In genomic region chr20:59161626-59162170, GRCh38 we compare ENCODE assay signal across 18 cellular contexts. TPM values are rescaled to one million over a fixed set of nuclear protein-coding genes. Genes with fewer than 3 reads are reported as not detected.
A peak's percentile ranks its signal among the peaks of the same experiment; 100 is the strongest.
DNase-seq lines count a peak whose midpoint lies in the region; ATAC-seq, FAIRE-seq and TF ChIP-seq lines count a peak whose summit lies in the region.
"Had no signal": no experiment of that assay in that cellular context is flagged by ENCODE, and none has a peak within 500 bp of the region (broad histone marks: within the 10 kb centered on the region; RNA-seq: fewer than 3 reads in every experiment).

No MANE protein-coding gene starts in this region.

- H3K4me3 ChIP-seq in CD4-positive, CD25-positive, alpha-beta regulatory T cell (ENCODE audit: low read depth, low read length) = peak overlapping the region; percentile 87
- H3K4me3 ChIP-seq in colonic mucosa = no peak overlapping the region
- H3K4me3 ChIP-seq in MG63 = no peak overlapping the region
- no peak overlapping the region for H3K4me3 ChIP-seq in uterus
- H3K4me3 ChIP-seq: esophagus muscularis mucosa, SK-N-MC, tibial artery had no signal

- peak overlapping the region; percentile 85 to 99 (median 92) for H3K4me3 Mint-ChIP-seq in CD4-positive, CD25-positive, alpha-beta regulatory T cell
- peak overlapping the region; percentile 51 for H3K4me3 Mint-ChIP-seq in T-helper 2 cell treated with Interferon-gamma antibody and Interleukin-4, amounts not matched to agents 5 μg/mL and 100 μg/mL, for 36 hours

- no peaks in the 10 kb centered on the region for H3K36me3 ChIP-seq in CD4-positive, CD25-positive, alpha-beta regulatory T cell (ENCODE audit: control insufficient read depth, insufficient read depth, low read length)
- no peaks in the 10 kb centered on the region for H3K36me3 ChIP-seq in colonic mucosa
- no peaks in the 10 kb centered on the region for H3K36me3 ChIP-seq in MG63
- H3K36me3 ChIP-seq in uterus = no peaks in the 10 kb centered on the region
- H3K36me3 ChIP-seq: esophagus muscularis mucosa, tibial artery had no signal

- no peaks in the 10 kb centered on the region for H3K27me3 Mint-ChIP-seq in CD4-positive, CD25-positive, alpha-beta regulatory T cell
- H3K27me3 Mint-ChIP-seq in T-helper 2 cell treated with Interferon-gamma antibody and Interleukin-4, amounts not matched to agents 5 μg/mL and 100 μg/mL, for 36 hours (ENCODE audit: low read depth) = no peaks in the 10 kb centered on the region

- FAIRE-seq in GM12892 (lab: Jason Lieb, UNC) = peak; percentile 77
- FAIRE-seq: bronchial epithelial cell, small intestine had no signal

- ATAC-seq in CD4-positive, CD25-positive, alpha-beta regulatory T cell (ENCODE audit: low read depth in 2 of 2) = peak; percentile 7 to 17
- no peak for ATAC-seq in GM21786 (IDR thresholded peaks at IDR 0.05; ENCODE audit: unreplicated experiment)

- no peaks in the 10 kb centered on the region for H3K27me3 ChIP-seq in CD4-positive, CD25-positive, alpha-beta regulatory T cell (ENCODE audit: control insufficient read depth, insufficient read depth, low read length)
- H3K27me3 ChIP-seq in colonic mucosa (no peaks in the 10 kb centered on the region), MG63 (peaks cover 10% of the 10 kb centered on the region), uterus (no peaks in the 10 kb centered on the region)

- H3K9ac ChIP-seq in colonic mucosa (ENCODE audit: low read depth in 2 of 2, low read length in 2 of 2) = no peak overlapping the region

- peak overlapping the region; percentile 95 to 100 (median 100) for H3K27ac Mint-ChIP-seq in CD4-positive, CD25-positive, alpha-beta regulatory T cell
- H3K27ac Mint-ChIP-seq in T-helper 2 cell treated with Interferon-gamma antibody and Interleukin-4, amounts not matched to agents 5 μg/mL and 100 μg/mL, for 36 hours = peak overlapping the region; percentile 88

- peak overlapping the region; percentile 99 for H3K27ac ChIP-seq in CD4-positive, CD25-positive, alpha-beta regulatory T cell (ENCODE audit: insufficient read depth, low read length, poor library complexity, severe bottlenecking)
- H3K27ac ChIP-seq in colonic mucosa (peak overlapping the region; percentile 11), uterus (no peak overlapping the region)
- H3K27ac ChIP-seq: esophagus muscularis mucosa, SK-N-MC, tibial artery had no signal

- H3K36me3 Mint-ChIP-seq in CD4-positive, CD25-positive, alpha-beta regulatory T cell = peaks cover 19% of the 10 kb centered on the region
- H3K36me3 Mint-ChIP-seq in T-helper 2 cell treated with Interferon-gamma antibody and Interleukin-4, amounts not matched to agents 5 μg/mL and 100 μg/mL, for 36 hours (ENCODE audit: low read depth) = peaks cover 18% of the 10 kb centered on the region

- intact Hi-C loops in colonic mucosa (cut with DNase I) (no loop called here), uterus (cut with DNase I; ENCODE audit: low total_unique reads) (no loop called here)

- TF ChIP-seq POLR2A in GM12892 (IDR thresholded peaks at IDR 0.05; ENCODE audit: low read depth, low read length) = no peak
- no peak for TF ChIP-seq POLR2A in uterus (IDR thresholded peaks at IDR 0.05)

- DNase-seq in CD4-positive, CD25-positive, alpha-beta regulatory T cell = peak in 2 of 3 donors; percentile 67 to 77
- DNase-seq in GM12892 (ENCODE audit: insufficient read length) (no peak), colonic mucosa (no peak), MG63 (no peak), uterus (no peak), NCI-H524 treated with DMSO at 0.1 percent for 48 hours (lab: John Stamatoyannopoulos, UW) (no peak)
- DNase-seq in T-helper 2 cell treated with Interferon-gamma antibody and Interleukin-4, amounts not matched to agents 5 μg/mL and 100 μg/mL, for 36 hours (ENCODE audit: low spot score) = no peak
- DNase-seq: GOT3; NCI-H1048; NCI-H2107; small intestine; stimulated activated CD4-positive, alpha-beta T cell treated with anti-CD3 and anti-CD28 coated beads, Interleukin-4, amount 100 ng/mL, for 4 hours; stimulated activated CD8-positive, alpha-beta memory T cell treated with anti-CD3 and anti-CD28 coated beads, Interleukin-4, amount 100 ng/mL, for 48 hours; tibial artery had no signal

- H3K9me3 ChIP-seq in CD4-positive, CD25-positive, alpha-beta regulatory T cell (ENCODE audit: control insufficient read depth in 2 of 2, low read length in 2 of 2) = no peaks in the 10 kb centered on the region
- H3K9me3 ChIP-seq in colonic mucosa (no peaks in the 10 kb centered on the region), MG63 (no peaks in the 10 kb centered on the region), uterus (no peaks in the 10 kb centered on the region)
- H3K9me3 ChIP-seq: esophagus muscularis mucosa, tibial artery had no signal

- H3K9me3 Mint-ChIP-seq in CD4-positive, CD25-positive, alpha-beta regulatory T cell = no peaks in the 10 kb centered on the region
- H3K9me3 Mint-ChIP-seq in T-helper 2 cell treated with Interferon-gamma antibody and Interleukin-4, amounts not matched to agents 5 μg/mL and 100 μg/mL, for 36 hours = peaks cover 3% of the 10 kb centered on the region

- H3K4me1 ChIP-seq in CD4-positive, CD25-positive, alpha-beta regulatory T cell (ENCODE audit: control insufficient read depth, insufficient read depth, low read length, poor library complexity, severe bottlenecking) = peaks cover 97% of the 10 kb centered on the region
- H3K4me1 ChIP-seq in colonic mucosa (no peaks in the 10 kb centered on the region), uterus (no peaks in the 10 kb centered on the region)
- H3K4me1 ChIP-seq: tibial artery had no signal

- peaks cover 37 to 93% (median 69%) of the 10 kb centered on the region in 4 donors for H3K4me1 Mint-ChIP-seq in CD4-positive, CD25-positive, alpha-beta regulatory T cell
- peaks cover 79% of the 10 kb centered on the region for H3K4me1 Mint-ChIP-seq in T-helper 2 cell treated with Interferon-gamma antibody and Interleukin-4, amounts not matched to agents 5 μg/mL and 100 μg/mL, for 36 hours (ENCODE audit: low read depth)

- TF ChIP-seq CTCF in colonic mucosa (IDR thresholded peaks at IDR 0.05) (no peak), uterus (IDR thresholded peaks at IDR 0.05) (no peak)

RNA-seq across cellular contexts. Expression of gene ZNF831, which starts 1.9 kb away (rescaled TPM):
- total RNA-seq in CD4-positive, CD25-positive, alpha-beta regulatory T cell = 90.3 TPM
- polyA plus RNA-seq in CD4-positive, CD25-positive, alpha-beta regulatory T cell = 10 to 100 TPM; 15.9 to 22.1 (median 17.6) TPM
- polyA plus RNA-seq in GM12892 (2012; ENCODE audit: missing spikeins) = 0.11 TPM
- total RNA-seq in colonic mucosa (under 1 TPM; 0.20 to 0.27 TPM), uterus (1 to 10 TPM in 1 of 4 donors, under 1 TPM in 3; 0.21 to 3.1 (median 0.43) TPM)
- total RNA-seq in MG63 (2014; rRNA removed; shearing (Covaris generic); ENCODE audit: low replicate concordance) = not detected in 2 replicates
- total RNA-seq: bronchial epithelial cell had no signal

Comparison
In these comparisons a context has a peak if more than half of its experiments do, and no peak if none do; other contexts are left out.
1. DNase-seq: peak in CD4-positive, CD25-positive, alpha-beta regulatory T cell (2 of 3); none in GM12892 (single experiment), T-helper 2 cell treated with Interferon-gamma antibody and Interleukin-4, amounts not matched to agents 5 μg/mL and 100 μg/mL, for 36 hours (single experiment), colonic mucosa (single experiment), MG63 (single experiment), uterus (0 of 2) and NCI-H524 treated with DMSO at 0.1 percent for 48 hours (single experiment).
2. H3K27ac ChIP-seq: peak in CD4-positive, CD25-positive, alpha-beta regulatory T cell (single experiment) and colonic mucosa (single experiment); none in uterus (0 of 2).
3. RNA of gene ZNF831, which starts 1.9 kb away (total RNA-seq): 90.3 TPM in CD4-positive, CD25-positive, alpha-beta regulatory T cell (single experiment); 0.21 to 3.1 TPM in uterus, 0.20 to 0.27 TPM in colonic mucosa and not detected in MG63; every median in the first group is over 10 times any median in the second.